7 cellular contexts compared by ENCODE assay signal in the genomic region with DNA sequence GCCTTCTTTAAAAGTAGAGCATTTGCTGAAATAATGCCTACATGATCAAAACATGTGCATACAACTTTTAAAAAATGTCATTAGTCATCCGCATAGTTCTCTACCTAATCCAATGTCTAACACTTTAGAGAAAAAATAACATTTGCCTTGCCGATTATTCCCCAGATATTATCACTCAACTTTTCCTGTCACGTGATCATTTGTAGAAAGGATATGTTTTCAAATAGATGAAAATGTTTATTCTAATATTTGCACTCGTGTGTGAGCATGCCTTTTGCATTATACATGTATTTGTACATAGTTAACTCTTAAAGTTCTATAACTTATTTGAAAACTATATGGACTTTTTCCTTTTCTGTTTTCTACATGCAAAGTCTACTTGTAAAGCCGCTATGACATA.
"Had no signal": no experiment of that assay in that cellular context is flagged by ENCODE, and none has a peak within 500 bp of the region (broad histone marks: within the 10 kb centered on the region; RNA-seq: fewer than 3 reads in every experiment).

No MANE protein-coding gene starts in this region.

- H3K4me3 ChIP-seq: GM23248 had no signal

- FAIRE-seq: HTR-8/SVneo had no signal

- ATAC-seq: HCT116 had no signal

- H3K9ac ChIP-seq: GM23248 had no signal

- H3K27ac ChIP-seq: GM23248 had no signal

- DNase-seq: GM23248, GOT3, H9, HFFc6, KG1 had no signal

- H2AFZ ChIP-seq: GM23248 had no signal
